Comparison of ENCODE assay signal across 1 cellular context in genomic region chr11:65919151-65920034, GRCh38.
A peak's percentile ranks its signal among the peaks of the same experiment; 100 is the strongest.
TF ChIP-seq lines count a peak whose summit lies in the region.

DRAP1 (plus strand) TSS chr11:65919426; CDS start chr11:65919502, 76 bp downstream.

TF ChIP-seq in K562, 482 proteins besides CTCF, POLR2A, EP300 and RAD21 (continued from another document and continues in another):
- TF ChIP-seq ARID4B (CRISPR knock-in tag; IDR thresholded peaks at IDR 0.05), result peak; percentile 82; the same call in 1 of the 2 replicates
- no peak for TF ChIP-seq YY1 (IDR thresholded peaks at IDR 0.05; ENCODE audit: borderline replicate concordance in 1 of 3, control insufficient read depth in 1 of 3, extremely low read depth in 1 of 3, insufficient read depth in 3 of 3, insufficient read length in 1 of 3, insufficient replicate concordance in 2 of 3, low read depth in 1 of 3, low read length in 2 of 3)
- no peak for TF ChIP-seq CCAR2 (IDR thresholded peaks at IDR 0.05; ENCODE audit: low read depth, low read length)
- TF ChIP-seq RBM25 (IDR thresholded peaks at IDR 0.05; ENCODE audit: low read depth, low read length, severe bottlenecking), result peak; percentile 97
- TF ChIP-seq ZSCAN29 (IDR thresholded peaks at IDR 0.05), result no peak
- TF ChIP-seq ATF4 (CRISPR knock-in tag; IDR thresholded peaks at IDR 0.05), result 0 out of 2 replicates have a peak, but pooled peaks have one; percentile 44
- TF ChIP-seq CAMTA2 (CRISPR knock-in tag; conservative IDR thresholded peaks at IDR 0.05), result 0 out of 2 replicates have a peak, but pooled peaks have one; percentile 68
- no peak for TF ChIP-seq MBD1 (CRISPR knock-in tag; IDR thresholded peaks at IDR 0.05)
- TF ChIP-seq ZNF3 (CRISPR knock-in tag; IDR thresholded peaks at IDR 0.05), result no peak
- peak; percentile 61; the same call in 1 of the 2 replicates for TF ChIP-seq CEBPZ (IDR thresholded peaks at IDR 0.05; ENCODE audit: borderline replicate concordance, low read depth, low read length)
- TF ChIP-seq ZNF586 (CRISPR knock-in tag; conservative IDR thresholded peaks at IDR 0.05), result no peak
- TF ChIP-seq RBM22 (IDR thresholded peaks at IDR 0.05; ENCODE audit: low read depth, low read length, poor library complexity, severe bottlenecking), result no peak
- no peak for TF ChIP-seq GATA2 (CRISPR knock-in tag; IDR thresholded peaks at IDR 0.05)
- no peak for TF ChIP-seq ZNF280B (CRISPR knock-in tag; IDR thresholded peaks at IDR 0.05)
- no peak for TF ChIP-seq SMARCB1 (IDR thresholded peaks at IDR 0.05; ENCODE audit: insufficient read length, low read depth)
- TF ChIP-seq NRF1 (conservative IDR thresholded peaks at IDR 0.05 in 1 of 2, IDR thresholded peaks at IDR 0.05 in 1 of 2), result no peak
- 0 out of 2 replicates have a peak, but pooled peaks have one; percentile 8 for TF ChIP-seq GTF2A2 (tag; IDR thresholded peaks at IDR 0.05)
- TF ChIP-seq CBX8 (IDR thresholded peaks at IDR 0.05; ENCODE audit: borderline replicate concordance, extremely low read depth, low read depth, low read length, poor library complexity, severe bottlenecking), result no peak
- peak; percentile 43; the same call in 1 of the 2 replicates for TF ChIP-seq CC2D1A (IDR thresholded peaks at IDR 0.05)
- peak; percentile 96 for TF ChIP-seq SP1 (CRISPR knock-in tag; IDR thresholded peaks at IDR 0.05)
- TF ChIP-seq L3MBTL2 (IDR thresholded peaks at IDR 0.05), result peak; percentile 70
- no peak for TF ChIP-seq STAG1 (CRISPR knock-in tag; IDR thresholded peaks at IDR 0.05; ENCODE audit: borderline replicate concordance)
- peak; percentile 57 for TF ChIP-seq RBFOX2 (IDR thresholded peaks at IDR 0.05; ENCODE audit: low read depth, low read length)
- no peak for TF ChIP-seq U2AF2 (optimal IDR thresholded peaks at IDR 0.05; ENCODE audit: low read depth, low read length)
- TF ChIP-seq HNRNPK (IDR thresholded peaks at IDR 0.05; ENCODE audit: low read depth, low read length, poor library complexity, severe bottlenecking), result peak; percentile 40
- no peak for TF ChIP-seq HBP1 (CRISPR knock-in tag; IDR thresholded peaks at IDR 0.05)
- no peak for TF ChIP-seq OTX1 (CRISPR knock-in tag; IDR thresholded peaks at IDR 0.05)
- TF ChIP-seq FOXA3 (CRISPR knock-in tag; conservative IDR thresholded peaks at IDR 0.05 in 1 of 2, IDR thresholded peaks at IDR 0.05 in 1 of 2), result no peak
- TF ChIP-seq ARID2 (IDR thresholded peaks at IDR 0.05), result no peak
- no peak for TF ChIP-seq E4F1 (CRISPR knock-in tag; IDR thresholded peaks at IDR 0.05; ENCODE audit: borderline replicate concordance)
- TF ChIP-seq ZNF197 (CRISPR knock-in tag; IDR thresholded peaks at IDR 0.05; ENCODE audit: low read depth), result no peak
- TF ChIP-seq MLLT1 (IDR thresholded peaks at IDR 0.05), result peak; percentile 46 to 99; a peak in 2 of 4 replicates
- no peak for TF ChIP-seq FOSL1 (tag; conservative IDR thresholded peaks at IDR 0.05)
- no peak for TF ChIP-seq XRCC4 (IDR thresholded peaks at IDR 0.05; ENCODE audit: extremely low read depth, insufficient read depth, insufficient read length)
- TF ChIP-seq ZHX1 (conservative IDR thresholded peaks at IDR 0.05; ENCODE audit: low read length), result peak; percentile 44; the same call in 1 of the 2 replicates
- peak; percentile 45; the same call in 1 of the 2 replicates for TF ChIP-seq BHLHE40 (IDR thresholded peaks at IDR 0.05; ENCODE audit: low read length)
- TF ChIP-seq SREBF1 (IDR thresholded peaks at IDR 0.05; ENCODE audit: borderline replicate concordance, low read depth, low read length), result no peak
- 0 out of 2 replicates have a peak, but pooled peaks have one; percentile 9 for TF ChIP-seq SMC3 (conservative IDR thresholded peaks at IDR 0.05; ENCODE audit: insufficient read depth, low read depth, low read length)
- TF ChIP-seq NR3C1 (CRISPR knock-in tag; IDR thresholded peaks at IDR 0.05), result peak; percentile 68; the same call in 1 of the 2 replicates
